13 cellular contexts compared by ENCODE assay signal in the genomic region with DNA sequence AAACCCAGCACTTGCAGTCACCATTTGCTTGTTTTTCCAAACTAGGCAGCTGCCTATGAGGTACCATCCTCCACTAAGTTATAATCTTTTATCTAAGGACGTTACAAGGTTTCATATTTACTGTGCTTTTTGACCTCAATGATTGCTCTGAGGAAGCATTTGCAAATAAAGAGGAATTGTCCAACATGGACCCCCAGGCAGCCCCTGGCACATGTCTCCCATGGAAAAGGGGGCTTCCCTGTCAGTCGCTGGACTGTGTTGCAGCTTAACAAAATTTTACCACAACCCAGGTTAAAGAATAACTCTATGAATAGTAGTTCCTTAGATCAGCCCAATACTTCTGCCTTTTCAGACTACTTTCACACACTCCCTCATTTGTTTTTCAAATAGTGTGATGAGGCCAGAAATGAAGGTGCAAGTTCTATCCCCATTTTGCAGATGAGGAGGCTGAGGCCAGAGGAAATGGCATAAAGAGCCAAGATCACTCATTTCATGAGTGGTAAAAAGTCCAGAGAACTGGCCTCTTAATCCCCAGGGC. TPM values are rescaled to one million over a fixed set of nuclear protein-coding genes. Genes with fewer than 3 reads are reported as not detected.
DNase-seq lines count a peak whose midpoint lies in the region; ATAC-seq lines count a peak whose summit lies in the region.
"Had no signal": no experiment of that assay in that cellular context is flagged by ENCODE, and none has a peak within 500 bp of the region (broad histone marks: within the 10 kb centered on the region; RNA-seq: fewer than 3 reads in every experiment).

No MANE protein-coding gene starts in this region.

- no peaks in the 10 kb centered on the region for H3K27me3 Mint-ChIP-seq in activated T-helper 2 cell treated with anti-CD3 and anti-CD28 coated beads, Interferon-gamma antibody, Interleukin-2, Interleukin-4, amounts not matched to agents 10 μg/mL and 5 μg/mL and 100 μg/mL, durations not matched to agents 14 hours and 24 hours and 36 hours (ENCODE audit: low read depth)
- no peaks in the 10 kb centered on the region for H3K27me3 Mint-ChIP-seq in CD4-positive, alpha-beta memory T cell

- intact Hi-C loops in activated T-helper 2 cell treated with anti-CD3 and anti-CD28 coated beads, Interferon-gamma antibody, Interleukin-2, Interleukin-4, amounts not matched to agents 10 μg/mL and 5 μg/mL and 100 μg/mL, durations not matched to agents 14 hours and 24 hours and 36 hours (cut with micrococcal nuclease) = loop anchor here (5.0 to 10.0 kb wide), 3 partner anchors 251 to 979 kb away; no protein-coding TSS in a partner anchor
- intact Hi-C loops in Right ventricle myocardium superior (cut with DNase I) = no loop called here
- intact Hi-C loops in CD4-positive, alpha-beta memory T cell (cut with micrococcal nuclease) = no loop called here

- H3K9me3 Mint-ChIP-seq in activated T-helper 2 cell treated with anti-CD3 and anti-CD28 coated beads, Interferon-gamma antibody, Interleukin-2, Interleukin-4, amounts not matched to agents 10 μg/mL and 5 μg/mL and 100 μg/mL, durations not matched to agents 14 hours and 24 hours and 36 hours = no peaks in the 10 kb centered on the region
- no peaks in the 10 kb centered on the region for H3K9me3 Mint-ChIP-seq in CD4-positive, alpha-beta memory T cell
- H3K9me3 Mint-ChIP-seq: endodermal cell had no signal

- no peak overlapping the region for H3K4me3 Mint-ChIP-seq in activated T-helper 2 cell treated with anti-CD3 and anti-CD28 coated beads, Interferon-gamma antibody, Interleukin-2, Interleukin-4, amounts not matched to agents 10 μg/mL and 5 μg/mL and 100 μg/mL, durations not matched to agents 14 hours and 24 hours and 36 hours (ENCODE audit: low read depth)
- H3K4me3 Mint-ChIP-seq in CD4-positive, alpha-beta memory T cell = peak overlapping the region in 1 of 8 donors; percentile 11
- H3K4me3 Mint-ChIP-seq: endodermal cell had no signal

- H3K27ac Mint-ChIP-seq in activated T-helper 2 cell treated with anti-CD3 and anti-CD28 coated beads, Interferon-gamma antibody, Interleukin-2, Interleukin-4, amounts not matched to agents 10 μg/mL and 5 μg/mL and 100 μg/mL, durations not matched to agents 14 hours and 24 hours and 36 hours = peak overlapping the region; percentile 73
- peak overlapping the region in 1 of 7 donors; percentile 65 for H3K27ac Mint-ChIP-seq in CD4-positive, alpha-beta memory T cell
- H3K27ac Mint-ChIP-seq: endodermal cell had no signal

- peaks cover 72% of the 10 kb centered on the region for H3K4me1 Mint-ChIP-seq in activated T-helper 2 cell treated with anti-CD3 and anti-CD28 coated beads, Interferon-gamma antibody, Interleukin-2, Interleukin-4, amounts not matched to agents 10 μg/mL and 5 μg/mL and 100 μg/mL, durations not matched to agents 14 hours and 24 hours and 36 hours (ENCODE audit: low read depth)
- peaks cover 34 to 57% (median 45%) of the 10 kb centered on the region in 4 donors for H3K4me1 Mint-ChIP-seq in CD4-positive, alpha-beta memory T cell
- H3K4me1 Mint-ChIP-seq: endodermal cell had no signal

- H3K27me3 ChIP-seq in CD4-positive, alpha-beta memory T cell (ENCODE audit: insufficient read depth, low read length) = no peaks in the 10 kb centered on the region
- H3K27me3 ChIP-seq: Peyer's patch had no signal

- H3K36me3 Mint-ChIP-seq in activated T-helper 2 cell treated with anti-CD3 and anti-CD28 coated beads, Interferon-gamma antibody, Interleukin-2, Interleukin-4, amounts not matched to agents 10 μg/mL and 5 μg/mL and 100 μg/mL, durations not matched to agents 14 hours and 24 hours and 36 hours (ENCODE audit: low read depth) = no peaks in the 10 kb centered on the region
- no peaks in the 10 kb centered on the region for H3K36me3 Mint-ChIP-seq in CD4-positive, alpha-beta memory T cell

- no peaks in the 10 kb centered on the region for H3K36me3 ChIP-seq in CD4-positive, alpha-beta memory T cell (ENCODE audit: insufficient read depth, low read length)
- H3K36me3 ChIP-seq: Peyer's patch had no signal

- peak; percentile 64 for ATAC-seq in GM18520 (IDR thresholded peaks at IDR 0.05; ENCODE audit: unreplicated experiment)
- peak; percentile 60 for ATAC-seq in GM21381 (IDR thresholded peaks at IDR 0.05; ENCODE audit: unreplicated experiment)
- ATAC-seq in HG03103 (IDR thresholded peaks at IDR 0.05; ENCODE audit: low read depth, unreplicated experiment) = peak; percentile 31
- ATAC-seq in Right ventricle myocardium superior (ENCODE audit: poor library complexity) = no peak

- no peak overlapping the region for H3K27ac ChIP-seq in substantia nigra (ENCODE audit: low read depth, low read length, poor library complexity, severe bottlenecking)
- H3K27ac ChIP-seq in CD4-positive, alpha-beta memory T cell (ENCODE audit: low read depth, low read length) = no peak overlapping the region
- H3K27ac ChIP-seq: HL-60, Peyer's patch had no signal

- no peak overlapping the region for H3K4me3 ChIP-seq in CD4-positive, alpha-beta memory T cell (ENCODE audit: low read length in 2 of 2)
- H3K4me3 ChIP-seq: Peyer's patch had no signal

- POLR2A ChIA-PET in CD4-positive, alpha-beta memory T cell (lab: Charles Lee; ENCODE audit: partially characterized antibody) = interaction anchor here (1.0 kb wide), 1 partner anchor 122 kb away, joined by 3 read pairs; no protein-coding TSS in a partner anchor

- DNase-seq in activated T-helper 2 cell treated with anti-CD3 and anti-CD28 coated beads, Interferon-gamma antibody, Interleukin-2, Interleukin-4, amounts not matched to agents 10 μg/mL and 5 μg/mL and 100 μg/mL, durations not matched to agents 14 hours and 24 hours and 36 hours (ENCODE audit: low spot score) = no peak
- DNase-seq in substantia nigra (lab: John Stamatoyannopoulos, UW) (no peak), Right ventricle myocardium superior (no peak), NCI-H226 (no peak)
- DNase-seq in CD4-positive, alpha-beta memory T cell = no peak
- DNase-seq: Calu3, endodermal cell, Peyer's patch had no signal

- no peaks in the 10 kb centered on the region for H3K9me3 ChIP-seq in CD4-positive, alpha-beta memory T cell (ENCODE audit: control insufficient read depth in 1 of 2, low read length in 2 of 2)
- H3K9me3 ChIP-seq: Peyer's patch had no signal

- peaks cover 51% of the 10 kb centered on the region for H3K4me1 ChIP-seq in CD4-positive, alpha-beta memory T cell (ENCODE audit: insufficient read depth, low read length)

- CTCF ChIA-PET in CD4-positive, alpha-beta memory T cell (lab: Charles Lee; ENCODE audit: partially characterized antibody) = interaction anchor here (1.0 to 9.9 kb wide), 4 partner anchors 10 to 273 kb away, joined by 5 to 151 read pairs (median 7); no protein-coding TSS in a partner anchor

RNA-seq across cellular contexts. Expression of a gene that starts 52.8 kb away (rescaled TPM):
- total RNA-seq in activated T-helper 2 cell treated with anti-CD3 and anti-CD28 coated beads, Interferon-gamma antibody, Interleukin-2, Interleukin-4, amounts not matched to agents 10 μg/mL and 5 μg/mL and 100 μg/mL, durations not matched to agents 14 hours and 24 hours and 36 hours = not detected in 2 replicates
- total RNA-seq in Right ventricle myocardium superior = not detected
- not detected for total RNA-seq in CD4-positive, alpha-beta memory T cell
- not detected for polyA plus RNA-seq in CD4-positive, alpha-beta memory T cell
- total RNA-seq: Calu3, endodermal cell, Peyer's patch had no signal
- polyA plus RNA-seq: small intestine had no signal
